ENCODE assay signal across 9 cellular contexts in the genomic region with DNA sequence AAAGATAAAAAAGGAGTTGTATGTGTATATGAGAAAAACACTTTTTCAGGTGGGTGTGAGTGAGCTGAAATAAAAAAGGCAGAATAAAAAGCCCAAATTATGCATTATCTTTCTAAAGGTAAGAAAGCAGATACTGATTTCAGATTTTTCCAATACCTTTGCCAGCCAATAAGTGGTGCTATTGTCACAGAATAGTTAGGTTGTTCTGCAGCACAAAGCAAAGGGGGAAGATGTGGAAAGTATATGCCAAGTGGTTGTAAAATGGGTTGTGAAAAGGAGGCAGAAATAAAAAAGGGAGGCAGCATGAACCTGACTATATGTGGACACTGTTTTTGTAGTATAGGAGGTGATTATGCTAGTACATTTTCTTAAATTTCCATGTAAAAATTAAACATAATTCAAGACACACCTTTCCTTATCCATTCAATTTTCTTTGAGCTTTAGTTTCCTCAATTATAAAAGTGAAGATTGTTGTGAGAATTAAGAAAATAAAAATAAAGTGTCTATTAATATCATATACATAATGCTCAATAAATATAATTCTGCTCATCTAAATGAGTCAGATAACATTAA.
DNase-seq lines count a peak whose midpoint lies in the region; ATAC-seq, FAIRE-seq and TF ChIP-seq lines count a peak whose summit lies in the region.
"Had no signal": no experiment of that assay in that cellular context is flagged by ENCODE, and none has a peak within 500 bp of the region (broad histone marks: within the 10 kb centered on the region; RNA-seq: fewer than 3 reads in every experiment).

No MANE protein-coding gene starts in this region.

- H3K27me3 ChIP-seq in DOHH2 (ENCODE audit: control insufficient read depth, low read length) (no peaks in the 10 kb centered on the region), ascending aorta (no peaks in the 10 kb centered on the region), keratinocyte (ENCODE audit: control insufficient read depth, extremely low read depth, insufficient read depth, low read length) (no peaks in the 10 kb centered on the region), uterus (no peaks in the 10 kb centered on the region)

- H3K9me3 ChIP-seq in DOHH2 (ENCODE audit: control insufficient read depth, insufficient read depth, low read length) (no peaks in the 10 kb centered on the region), ascending aorta (no peaks in the 10 kb centered on the region), keratinocyte (ENCODE audit: control insufficient read depth, low read depth, low read length) (no peaks in the 10 kb centered on the region), uterus (no peaks in the 10 kb centered on the region)

- H3K9ac ChIP-seq in keratinocyte (ENCODE audit: control insufficient read depth, extremely low read depth, insufficient read depth, low read length): no peak overlapping the region

- peak; percentile 63 for TF ChIP-seq CTCF in DOHH2 (IDR thresholded peaks at IDR 0.05; ENCODE audit: low read depth, low read length, poor library complexity, severe bottlenecking)
- peak; percentile 50 for TF ChIP-seq CTCF in HFF-Myc (IDR thresholded peaks at IDR 0.05; ENCODE audit: low read depth, low read length, missing control alignments)
- peak; percentile 29 to 46 (median 34) for TF ChIP-seq CTCF in ascending aorta (IDR thresholded peaks at IDR 0.05)
- peak in 2 of 3 experiments; percentile 54 to 76 for TF ChIP-seq CTCF in keratinocyte (optimal IDR thresholded peaks at IDR 0.05 in 1 of 3, IDR thresholded peaks at IDR 0.05 in 1 of 3, conservative IDR thresholded peaks at IDR 0.05 in 1 of 3; ENCODE audit: extremely low read depth in 1 of 3, insufficient read depth in 2 of 3, low read length in 3 of 3)
- peak; percentile 25 to 53 (median 40) for TF ChIP-seq CTCF in uterus (IDR thresholded peaks at IDR 0.05)

- no peak overlapping the region for H3K27ac Mint-ChIP-seq in activated T-helper 2 cell treated with anti-CD3 and anti-CD28 coated beads, Interferon-gamma antibody, Interleukin-2, Interleukin-4, amounts not matched to agents 10 μg/mL and 5 μg/mL and 100 μg/mL, durations not matched to agents 14 hours and 24 hours and 36 hours
- no peak overlapping the region for H3K27ac Mint-ChIP-seq in stimulated activated effector memory CD8-positive, alpha-beta T cell treated with anti-CD3 and anti-CD28 coated beads, Interleukin-12 subunit alpha, Interleukin-12 subunit beta, amount 100 ng/mL, for 72 hours
- H3K27ac Mint-ChIP-seq: T-helper 1 cell treated with Interleukin-12 subunit alpha and Interleukin-12 subunit beta and Interleukin-4 antibody, amounts not matched to agents 30 μg/mL and 1 μg/mL, for 36 hours had no signal

- no peak overlapping the region for H2AFZ ChIP-seq in keratinocyte (ENCODE audit: control insufficient read depth, low read length)

- dilution Hi-C loops in keratinocyte (cut with MboI; ENCODE audit: extremely low pct_ligation_motif_present, low sequenced_read_pairs): no loop called here

- no peak for TF ChIP-seq POLR2A in uterus (IDR thresholded peaks at IDR 0.05)

- no peaks in the 10 kb centered on the region for H3K27me3 Mint-ChIP-seq in activated T-helper 2 cell treated with anti-CD3 and anti-CD28 coated beads, Interferon-gamma antibody, Interleukin-2, Interleukin-4, amounts not matched to agents 10 μg/mL and 5 μg/mL and 100 μg/mL, durations not matched to agents 14 hours and 24 hours and 36 hours (ENCODE audit: low read depth)

- peak; percentile 51 for FAIRE-seq in keratinocyte (lab: Jason Lieb, UNC)

- no peak for ATAC-seq in stimulated activated effector memory CD8-positive, alpha-beta T cell treated with anti-CD3 and anti-CD28 coated beads, Interleukin-12 subunit alpha, Interleukin-12 subunit beta, amount 100 ng/mL, for 72 hours

- H3K36me3 Mint-ChIP-seq in activated T-helper 2 cell treated with anti-CD3 and anti-CD28 coated beads, Interferon-gamma antibody, Interleukin-2, Interleukin-4, amounts not matched to agents 10 μg/mL and 5 μg/mL and 100 μg/mL, durations not matched to agents 14 hours and 24 hours and 36 hours (ENCODE audit: low read depth): no peaks in the 10 kb centered on the region
- no peaks in the 10 kb centered on the region for H3K36me3 Mint-ChIP-seq in stimulated activated effector memory CD8-positive, alpha-beta T cell treated with anti-CD3 and anti-CD28 coated beads, Interleukin-12 subunit alpha, Interleukin-12 subunit beta, amount 100 ng/mL, for 72 hours

- H3K4me3 ChIP-seq in DOHH2 (ENCODE audit: low read length) (no peak overlapping the region), HFF-Myc (replicated peaks; ENCODE audit: low read depth, low read length) (no peak overlapping the region), ascending aorta (no peak overlapping the region), keratinocyte (ENCODE audit: control insufficient read depth in 2 of 3, extremely low read depth in 1 of 3, insufficient read depth in 2 of 3, low read depth in 1 of 3, low read length in 3 of 3) (no peak overlapping the region), uterus (no peak overlapping the region)

- H3K9me3 Mint-ChIP-seq in activated T-helper 2 cell treated with anti-CD3 and anti-CD28 coated beads, Interferon-gamma antibody, Interleukin-2, Interleukin-4, amounts not matched to agents 10 μg/mL and 5 μg/mL and 100 μg/mL, durations not matched to agents 14 hours and 24 hours and 36 hours: no peaks in the 10 kb centered on the region
- H3K9me3 Mint-ChIP-seq in stimulated activated effector memory CD8-positive, alpha-beta T cell treated with anti-CD3 and anti-CD28 coated beads, Interleukin-12 subunit alpha, Interleukin-12 subunit beta, amount 100 ng/mL, for 72 hours: no peaks in the 10 kb centered on the region
- H3K9me3 Mint-ChIP-seq: T-helper 1 cell treated with Interleukin-12 subunit alpha and Interleukin-12 subunit beta and Interleukin-4 antibody, amounts not matched to agents 30 μg/mL and 1 μg/mL, for 36 hours had no signal

- H3K79me2 ChIP-seq in DOHH2 (ENCODE audit: control insufficient read depth, low read length) (no peaks in the 10 kb centered on the region), keratinocyte (ENCODE audit: control insufficient read depth, insufficient read depth, low read length) (peaks cover 2% of the 10 kb centered on the region)

- no peaks in the 10 kb centered on the region for H3K9me2 ChIP-seq in DOHH2 (replicated peaks; ENCODE audit: control insufficient read depth, low read length)

- H3K4me1 ChIP-seq in DOHH2 (ENCODE audit: control insufficient read depth, low read length): no peaks in the 10 kb centered on the region
- peaks cover 0 to 5% of the 10 kb centered on the region in 2 donors for H3K4me1 ChIP-seq in ascending aorta
- H3K4me1 ChIP-seq in keratinocyte (ENCODE audit: control insufficient read depth, extremely low read depth, insufficient read depth, low read length): peaks cover 33% of the 10 kb centered on the region
- no peaks in the 10 kb centered on the region for H3K4me1 ChIP-seq in uterus

- DNase-seq in HFF-Myc (ENCODE audit: extremely low read depth, low read depth): peak; percentile 20
- peak; percentile 51 for DNase-seq in NCI-H226
- DNase-seq in ascending aorta (ENCODE audit: low spot score in 2 of 2): no peak
- no peak for DNase-seq in keratinocyte (ENCODE audit: low read depth, low spot score)
- no peak for DNase-seq in uterus
- no peak for DNase-seq in activated T-helper 2 cell treated with anti-CD3 and anti-CD28 coated beads, Interferon-gamma antibody, Interleukin-2, Interleukin-4, amounts not matched to agents 10 μg/mL and 5 μg/mL and 100 μg/mL, durations not matched to agents 14 hours and 24 hours and 36 hours (ENCODE audit: low spot score)
- DNase-seq in stimulated activated effector memory CD8-positive, alpha-beta T cell treated with anti-CD3 and anti-CD28 coated beads, Interleukin-12 subunit alpha, Interleukin-12 subunit beta, amount 100 ng/mL, for 72 hours (ENCODE audit: low spot score in 2 of 2): no peak

- H3K36me3 ChIP-seq in DOHH2 (ENCODE audit: control insufficient read depth, low read length) (no peaks in the 10 kb centered on the region), ascending aorta (no peaks in the 10 kb centered on the region), keratinocyte (ENCODE audit: control insufficient read depth in 2 of 2, extremely low read depth in 1 of 2, insufficient read depth in 2 of 2, low read length in 2 of 2) (no peaks in the 10 kb centered on the region), uterus (no peaks in the 10 kb centered on the region)

- H3K4me3 Mint-ChIP-seq in activated T-helper 2 cell treated with anti-CD3 and anti-CD28 coated beads, Interferon-gamma antibody, Interleukin-2, Interleukin-4, amounts not matched to agents 10 μg/mL and 5 μg/mL and 100 μg/mL, durations not matched to agents 14 hours and 24 hours and 36 hours (ENCODE audit: low read depth): no peak overlapping the region
- no peak overlapping the region for H3K4me3 Mint-ChIP-seq in stimulated activated effector memory CD8-positive, alpha-beta T cell treated with anti-CD3 and anti-CD28 coated beads, Interleukin-12 subunit alpha, Interleukin-12 subunit beta, amount 100 ng/mL, for 72 hours
- H3K4me3 Mint-ChIP-seq: T-helper 1 cell treated with Interleukin-12 subunit alpha and Interleukin-12 subunit beta and Interleukin-4 antibody, amounts not matched to agents 30 μg/mL and 1 μg/mL, for 36 hours had no signal

- H3K27ac ChIP-seq in DOHH2 (ENCODE audit: low read depth, low read length) (no peak overlapping the region), ascending aorta (no peak overlapping the region), keratinocyte (ENCODE audit: control insufficient read depth, insufficient read depth, low read length) (no peak overlapping the region), uterus (no peak overlapping the region)

- H3K4me1 Mint-ChIP-seq in activated T-helper 2 cell treated with anti-CD3 and anti-CD28 coated beads, Interferon-gamma antibody, Interleukin-2, Interleukin-4, amounts not matched to agents 10 μg/mL and 5 μg/mL and 100 μg/mL, durations not matched to agents 14 hours and 24 hours and 36 hours (ENCODE audit: low read depth): peaks cover 4% of the 10 kb centered on the region
- H3K4me1 Mint-ChIP-seq in stimulated activated effector memory CD8-positive, alpha-beta T cell treated with anti-CD3 and anti-CD28 coated beads, Interleukin-12 subunit alpha, Interleukin-12 subunit beta, amount 100 ng/mL, for 72 hours: no peaks in the 10 kb centered on the region

- H4K20me1 ChIP-seq in DOHH2 (ENCODE audit: control insufficient read depth, insufficient read depth, low read depth, low read length) (no peaks in the 10 kb centered on the region), keratinocyte (ENCODE audit: control insufficient read depth, extremely low read depth, insufficient read depth, low read length) (no peaks in the 10 kb centered on the region)

- H3K9me1 ChIP-seq in keratinocyte (ENCODE audit: control insufficient read depth, extremely low read depth, insufficient read depth, low read length): no peaks in the 10 kb centered on the region

- H3F3A ChIP-seq in DOHH2 (ENCODE audit: control insufficient read depth, insufficient read depth): no peaks in the 10 kb centered on the region

- H3K4me2 ChIP-seq in DOHH2 (ENCODE audit: low read length) (no peak overlapping the region), keratinocyte (ENCODE audit: control insufficient read depth, extremely low read depth, insufficient read depth, low read depth, low read length) (no peak overlapping the region)

- intact Hi-C loops in ascending aorta (cut with DNase I) (no loop called here), uterus (cut with DNase I; ENCODE audit: low total_unique reads) (no loop called here)
- intact Hi-C loops in activated T-helper 2 cell treated with anti-CD3 and anti-CD28 coated beads, Interferon-gamma antibody, Interleukin-2, Interleukin-4, amounts not matched to agents 10 μg/mL and 5 μg/mL and 100 μg/mL, durations not matched to agents 14 hours and 24 hours and 36 hours (cut with micrococcal nuclease): loop anchor here (1.0 to 10.0 kb wide), 2 partner anchors 109 to 603 kb away; partner anchors contain the start of gene SMIM15

Comparison
In these comparisons a context has a peak if more than half of its experiments do, and no peak if none do; other contexts are left out.
1. DNase-seq: peak in HFF-Myc (single experiment) and NCI-H226 (single experiment); none in ascending aorta (0 of 2), keratinocyte (single experiment), uterus (0 of 2), activated T-helper 2 cell treated with anti-CD3 and anti-CD28 coated beads, Interferon-gamma antibody, Interleukin-2, Interleukin-4, amounts not matched to agents 10 μg/mL and 5 μg/mL and 100 μg/mL, durations not matched to agents 14 hours and 24 hours and 36 hours (single experiment) and stimulated activated effector memory CD8-positive, alpha-beta T cell treated with anti-CD3 and anti-CD28 coated beads, Interleukin-12 subunit alpha, Interleukin-12 subunit beta, amount 100 ng/mL, for 72 hours (0 of 2).
2. Peak in every context shown above with its lines, with median percentiles within 50 percentile points of each other: CTCF ChIP-seq.